In genomic region chr4:44629280-44629866, GRCh38 we compare ENCODE assay signal across 8 cellular contexts. TPM values are rescaled to one million over a fixed set of nuclear protein-coding genes. Genes with fewer than 3 reads are reported as not detected.
DNase-seq lines count a peak whose midpoint lies in the region; ATAC-seq, FAIRE-seq and TF ChIP-seq lines count a peak whose summit lies in the region.

No MANE protein-coding gene starts in this region.

- H3K27me3 Mint-ChIP-seq in activated CD4-positive, alpha-beta T cell treated with anti-CD3 and anti-CD28 coated beads for 36 hours, result no peaks in the 10 kb centered on the region

- H3K4me3 ChIP-seq in Jurkat, Clone E6-1 (ENCODE audit: low read length), result no peak overlapping the region

- intact Hi-C loops in activated CD4-positive, alpha-beta T cell treated with anti-CD3 and anti-CD28 coated beads for 36 hours (cut with DNase I, micrococcal nuclease), result loop anchor here (1.0 to 10.0 kb wide), 5 partner anchors 181 to 1497 kb away; partner anchors contain the start of gene KCTD8 (in 2 of the 2)

- FAIRE-seq in H54 (lab: Jason Lieb, UNC), result no peak

- H3K27ac Mint-ChIP-seq in activated CD4-positive, alpha-beta T cell treated with anti-CD3 and anti-CD28 coated beads for 36 hours, result no peak overlapping the region

- DNase-seq in activated CD4-positive, alpha-beta T cell treated with anti-CD3 and anti-CD28 coated beads for 36 hours, result peak; percentile 59
- no peak for DNase-seq in activated CD4-positive, alpha-beta T cell treated with anti-CD3 and anti-CD28 coated beads for 1 hour
- peak; percentile 3 for DNase-seq in H54 (ENCODE audit: insufficient read length, low spot score)
- peak; percentile 39 for DNase-seq in Jurkat, Clone E6-1 (ENCODE audit: low read depth, low spot score)
- DNase-seq in RPMI8226, result peak; percentile 47
- peak; percentile 71 for DNase-seq in astrocyte of the hippocampus (ENCODE audit: low read depth, low spot score)
- DNase-seq in iPS DF 4.7 (ENCODE audit: extremely low read depth, low spot score), result peak; percentile 36
- peak; percentile 11 for DNase-seq in stimulated activated CD4-positive, alpha-beta T cell treated with anti-CD3 and anti-CD28 coated beads, Interleukin-12 subunit alpha, Interleukin-12 subunit beta, amount 100 ng/mL, for 4 hours

- H3K4me3 Mint-ChIP-seq in activated CD4-positive, alpha-beta T cell treated with anti-CD3 and anti-CD28 coated beads for 36 hours, result no peak overlapping the region

- peak; percentile 82 for ATAC-seq in activated CD4-positive, alpha-beta T cell treated with anti-CD3 and anti-CD28 coated beads for 36 hours

- TF ChIP-seq POLR2A in H54 (IDR thresholded peaks at IDR 0.05; ENCODE audit: low read depth, low read length), result no peak

- peaks cover 2% of the 10 kb centered on the region for H3K4me1 Mint-ChIP-seq in activated CD4-positive, alpha-beta T cell treated with anti-CD3 and anti-CD28 coated beads for 36 hours

- CTCF ChIA-PET in activated CD4-positive, alpha-beta T cell treated with anti-CD3 and anti-CD28 coated beads for 36 hours (lab: Charles Lee), result interaction anchor here (0.6 to 1.3 kb wide), 7 partner anchors 9 to 1607 kb away, joined by 3 to 5 read pairs (median 3); no protein-coding TSS in a partner anchor

- POLR2A ChIA-PET in activated CD4-positive, alpha-beta T cell treated with anti-CD3 and anti-CD28 coated beads for 36 hours (lab: Charles Lee), result no interaction called here

- H3K36me3 Mint-ChIP-seq in activated CD4-positive, alpha-beta T cell treated with anti-CD3 and anti-CD28 coated beads for 36 hours (ENCODE audit: low read depth), result no peaks in the 10 kb centered on the region

- H3K9me3 Mint-ChIP-seq in activated CD4-positive, alpha-beta T cell treated with anti-CD3 and anti-CD28 coated beads for 36 hours (ENCODE audit: low read depth), result no peaks in the 10 kb centered on the region

RNA-seq across cellular contexts. Expression of gene YIPF7, which starts 22.1 kb away (rescaled TPM):
- not detected for total RNA-seq in activated CD4-positive, alpha-beta T cell treated with anti-CD3 and anti-CD28 coated beads for 36 hours
- not detected for polyA plus RNA-seq in Jurkat, Clone E6-1 (2012; ENCODE audit: insufficient read depth, insufficient read length)

RNA-seq across cellular contexts. Expression of gene GUF1, which starts 48.8 kb away (rescaled TPM):
- total RNA-seq in activated CD4-positive, alpha-beta T cell treated with anti-CD3 and anti-CD28 coated beads for 36 hours, result 10 to 100 TPM; 38.3 to 46.7 TPM
- polyA plus RNA-seq in Jurkat, Clone E6-1 (2012; ENCODE audit: insufficient read depth, insufficient read length), result 27.4 TPM
